Comparison of ENCODE assay signal across 8 cellular contexts in the genomic region with DNA sequence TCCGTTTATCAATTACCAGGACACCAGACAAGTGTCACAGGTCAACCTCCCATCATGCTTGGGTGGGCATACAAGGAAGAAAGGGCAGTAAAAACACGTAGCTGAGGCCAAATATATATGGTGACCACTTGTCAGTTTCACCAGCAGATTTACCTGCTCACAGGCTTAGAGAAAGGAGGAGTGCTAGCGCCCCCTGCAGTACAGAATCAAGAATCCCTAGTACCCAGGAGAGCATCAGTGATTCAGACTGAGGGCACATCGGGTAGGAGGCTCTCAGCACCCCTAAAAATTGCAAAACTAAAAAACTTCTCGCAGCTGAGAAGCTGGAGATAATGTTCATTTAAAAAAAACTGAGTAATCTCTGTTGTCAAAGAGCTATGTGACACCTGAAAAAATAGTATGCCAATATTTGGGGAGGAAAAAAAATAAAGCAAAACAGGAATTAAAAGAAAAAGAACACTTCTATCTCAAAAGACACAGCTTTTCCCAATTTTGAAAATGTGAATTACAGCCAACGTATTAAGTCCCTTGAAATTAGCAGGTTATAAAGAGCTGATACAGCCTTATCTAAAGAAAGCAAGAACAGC. TPM values are rescaled to one million over a fixed set of nuclear protein-coding genes. Genes with fewer than 3 reads are reported as not detected.
A peak's percentile ranks its signal among the peaks of the same experiment; 100 is the strongest.
DNase-seq lines count a peak whose midpoint lies in the region; ATAC-seq and TF ChIP-seq lines count a peak whose summit lies in the region.

No MANE protein-coding gene starts in this region.

- H3K36me3 ChIP-seq in right atrium auricular region (no peaks in the 10 kb centered on the region), tibial artery (no peaks in the 10 kb centered on the region)

- H3K4me1 ChIP-seq in right atrium auricular region = no peaks in the 10 kb centered on the region
- H3K4me1 ChIP-seq in tibial artery = no peaks in the 10 kb centered on the region

- intact Hi-C loops in tibial artery (cut with DNase I; ENCODE audit: low total_unique reads) = no loop called here

- no peak overlapping the region for H3K4me3 ChIP-seq in AG09309 (ENCODE audit: control insufficient read depth, low read depth, low read length)
- no peak overlapping the region for H3K4me3 ChIP-seq in right atrium auricular region
- H3K4me3 ChIP-seq in tibial artery = no peak overlapping the region

- H3K4me3 Mint-ChIP-seq in activated CD4-positive, alpha-beta memory T cell treated with anti-CD3 and anti-CD28 coated beads, Interleukin-2, amount 10 ng/mL, durations not matched to agents 7 days and 5 days = no peak overlapping the region

- H3K9me3 Mint-ChIP-seq in activated CD4-positive, alpha-beta memory T cell treated with anti-CD3 and anti-CD28 coated beads, Interleukin-2, amount 10 ng/mL, durations not matched to agents 7 days and 5 days = no peaks in the 10 kb centered on the region

- peak; percentile 72 for TF ChIP-seq CTCF in AG09309 (IDR thresholded peaks at IDR 0.05; ENCODE audit: control insufficient read depth, insufficient read depth, low read depth, low read length, missing control alignments)
- peak; percentile 73 for TF ChIP-seq CTCF in GM12874 (IDR thresholded peaks at IDR 0.05; ENCODE audit: insufficient read depth, low read depth, low read length)
- peak; percentile 29 to 76 for TF ChIP-seq CTCF in right atrium auricular region (IDR thresholded peaks at IDR 0.05)
- TF ChIP-seq CTCF in tibial artery (IDR thresholded peaks at IDR 0.05) = peak in 1 of 2 experiments; percentile 17

- H3K27me3 Mint-ChIP-seq in activated CD4-positive, alpha-beta memory T cell treated with anti-CD3 and anti-CD28 coated beads, Interleukin-2, amount 10 ng/mL, durations not matched to agents 7 days and 5 days = peaks cover 18% of the 10 kb centered on the region

- H3K27ac ChIP-seq in right atrium auricular region (no peak overlapping the region), tibial artery (no peak overlapping the region)

- no peak overlapping the region for H3K27ac Mint-ChIP-seq in activated CD4-positive, alpha-beta memory T cell treated with anti-CD3 and anti-CD28 coated beads, Interleukin-2, amount 10 ng/mL, durations not matched to agents 7 days and 5 days

- peak; percentile 70 for ATAC-seq in HG02852 (IDR thresholded peaks at IDR 0.05; ENCODE audit: unreplicated experiment)

- POLR2A ChIA-PET in activated CD4-positive, alpha-beta memory T cell treated with anti-CD3 and anti-CD28 coated beads, Interleukin-2, amount 10 ng/mL, durations not matched to agents 7 days and 5 days (lab: Charles Lee) = interaction anchor here (0.6 kb wide), 1 partner anchor 1136 kb away, joined by 3 read pairs; no protein-coding TSS in a partner anchor

- no peaks in the 10 kb centered on the region for H3K36me3 Mint-ChIP-seq in activated CD4-positive, alpha-beta memory T cell treated with anti-CD3 and anti-CD28 coated beads, Interleukin-2, amount 10 ng/mL, durations not matched to agents 7 days and 5 days (ENCODE audit: low read depth)

- no peak for DNase-seq in AG09309 (ENCODE audit: low read depth)
- peak; percentile 76 for DNase-seq in NCI-H2227 (lab: John Stamatoyannopoulos, UW; ENCODE audit: unreplicated experiment)
- peak; percentile 53 for DNase-seq in activated CD4-positive, alpha-beta memory T cell treated with anti-CD3 and anti-CD28 coated beads, Interleukin-2, amount 10 ng/mL, durations not matched to agents 7 days and 5 days
- DNase-seq in right atrium auricular region (ENCODE audit: low spot score) = no peak
- DNase-seq in stimulated activated CD8-positive, alpha-beta memory T cell treated with anti-CD3 and anti-CD28 coated beads, Interleukin-12 subunit alpha, Interleukin-12 subunit beta, amount 100 ng/mL, for 1 hour (ENCODE audit: low read depth) = peak; percentile 21
- DNase-seq in tibial artery = no peak

- H3K9me3 ChIP-seq in right atrium auricular region = no peaks in the 10 kb centered on the region
- no peaks in the 10 kb centered on the region for H3K9me3 ChIP-seq in tibial artery

- H3K27me3 ChIP-seq in right atrium auricular region (no peaks in the 10 kb centered on the region), tibial artery (peaks cover 0 to 35% of the 10 kb centered on the region in 2 donors)

- H3K4me1 Mint-ChIP-seq in activated CD4-positive, alpha-beta memory T cell treated with anti-CD3 and anti-CD28 coated beads, Interleukin-2, amount 10 ng/mL, durations not matched to agents 7 days and 5 days = no peaks in the 10 kb centered on the region

- CTCF ChIA-PET in activated CD4-positive, alpha-beta memory T cell treated with anti-CD3 and anti-CD28 coated beads, Interleukin-2, amount 10 ng/mL, durations not matched to agents 7 days and 5 days (lab: Charles Lee) = interaction anchor here (0.7 to 3.5 kb wide), 7 partner anchors 9 to 1555 kb away, joined by 3 to 19 read pairs (median 3); no protein-coding TSS in a partner anchor

RNA-seq across cellular contexts. Expression of a gene that starts 21.2 kb away (rescaled TPM):
- 10 to 100 TPM; 74.1 to 75.4 TPM for total RNA-seq in activated CD4-positive, alpha-beta memory T cell treated with anti-CD3 and anti-CD28 coated beads, Interleukin-2, amount 10 ng/mL, durations not matched to agents 7 days and 5 days
- total RNA-seq in right atrium auricular region = 10 to 100 TPM; 10.8 to 17.6 TPM

RNA-seq across cellular contexts. Expression of a gene that starts 29.5 kb away (rescaled TPM):
- total RNA-seq in activated CD4-positive, alpha-beta memory T cell treated with anti-CD3 and anti-CD28 coated beads, Interleukin-2, amount 10 ng/mL, durations not matched to agents 7 days and 5 days = 10 to 100 TPM in 1 of 2 experiments, 1 to 10 TPM in 1; 5.8 to 12.8 TPM
- 1 to 10 TPM in 1 of 2 donors, not detected in 1; 1.8 TPM for total RNA-seq in right atrium auricular region

Comparison
In these comparisons a context has a peak if more than half of its experiments do, and no peak if none do; other contexts are left out.
1. DNase-seq: peak in NCI-H2227 (single experiment), activated CD4-positive, alpha-beta memory T cell treated with anti-CD3 and anti-CD28 coated beads, Interleukin-2, amount 10 ng/mL, durations not matched to agents 7 days and 5 days (single experiment) and stimulated activated CD8-positive, alpha-beta memory T cell treated with anti-CD3 and anti-CD28 coated beads, Interleukin-12 subunit alpha, Interleukin-12 subunit beta, amount 100 ng/mL, for 1 hour (single experiment); none in AG09309 (single experiment), right atrium auricular region (single experiment) and tibial artery (0 of 2).
2. RNA of a gene that starts 21.2 kb away (total RNA-seq): 74.1 to 75.4 TPM in activated CD4-positive, alpha-beta memory T cell treated with anti-CD3 and anti-CD28 coated beads, Interleukin-2, amount 10 ng/mL, durations not matched to agents 7 days and 5 days; 10.8 to 17.6 TPM in right atrium auricular region; every median in the first group is over 4 times any median in the second.